ENCODE assay signal across 16 cellular contexts in genomic region chr3:52507359-52507758, GRCh38. TPM values are rescaled to one million over a fixed set of nuclear protein-coding genes. Genes with fewer than 3 reads are reported as not detected.
DNase-seq lines count a peak whose midpoint lies in the region; ATAC-seq, FAIRE-seq and TF ChIP-seq lines count a peak whose summit lies in the region.
"Had no signal": no experiment of that assay in that cellular context is flagged by ENCODE, and none has a peak within 500 bp of the region (broad histone marks: within the 10 kb centered on the region; RNA-seq: fewer than 3 reads in every experiment).

No MANE protein-coding gene starts in this region.

- H3K27me3 ChIP-seq in astrocyte (ENCODE audit: insufficient read depth, low read length) (peaks cover under 1% of the 10 kb centered on the region), hepatocyte (no peaks in the 10 kb centered on the region)
- H3K27me3 ChIP-seq: BE2C, Peyer's patch had no signal

- H3K27ac ChIP-seq in astrocyte (ENCODE audit: low read depth, low read length) = no peak overlapping the region
- H3K27ac ChIP-seq in hepatocyte = peak overlapping the region; percentile 63
- H3K27ac ChIP-seq: neutrophil, Peyer's patch had no signal

- no peaks in the 10 kb centered on the region for H4K20me1 ChIP-seq in astrocyte (ENCODE audit: insufficient read depth, low read length)
- H4K20me1 ChIP-seq in hepatocyte (ENCODE audit: insufficient read depth, poor library complexity, severe bottlenecking) = no peaks in the 10 kb centered on the region

- no peak overlapping the region for H3K4me3 Mint-ChIP-seq in astrocyte (ENCODE audit: unreplicated experiment)
- H3K4me3 Mint-ChIP-seq: activated naive CD8-positive, alpha-beta T cell treated with anti-CD3 and anti-CD28 coated beads, Interleukin-2, amount 50 U/mL, for 24 hours had no signal

- peak; percentile 52 for DNase-seq in AG08395 (ENCODE audit: low spot score)
- DNase-seq in HPDE6-E6E7 (ENCODE audit: extremely low spot score) = peak; percentile 19
- peak; percentile 26 for DNase-seq in astrocyte (ENCODE audit: low read depth)
- peak; percentile 77 for DNase-seq in hepatocyte (ENCODE audit: low spot score)
- DNase-seq in NCI-H526 (lab: John Stamatoyannopoulos, UW) = no peak
- DNase-seq in NCI-H1105 (lab: John Stamatoyannopoulos, UW) = no peak
- DNase-seq: activated naive CD8-positive, alpha-beta T cell treated with anti-CD3 and anti-CD28 coated beads, Interleukin-2, amount 50 U/mL, for 24 hours; BE2C; head of caudate nucleus; NCI-H345; Peyer's patch had no signal

- no peaks in the 10 kb centered on the region for H3K9me3 Mint-ChIP-seq in astrocyte (ENCODE audit: unreplicated experiment)
- H3K9me3 Mint-ChIP-seq: activated naive CD8-positive, alpha-beta T cell treated with anti-CD3 and anti-CD28 coated beads, Interleukin-2, amount 50 U/mL, for 24 hours had no signal

- H3K9me2 ChIP-seq in hepatocyte (replicated peaks; ENCODE audit: insufficient read depth) = no peaks in the 10 kb centered on the region

- H2AFZ ChIP-seq in astrocyte (ENCODE audit: low read depth, low read length) (no peak overlapping the region), hepatocyte (no peak overlapping the region)

- peak overlapping the region; percentile 64 for H3K27ac Mint-ChIP-seq in astrocyte (ENCODE audit: unreplicated experiment)
- H3K27ac Mint-ChIP-seq: activated naive CD8-positive, alpha-beta T cell treated with anti-CD3 and anti-CD28 coated beads, Interleukin-2, amount 50 U/mL, for 24 hours had no signal

- H3K4me1 Mint-ChIP-seq in astrocyte (ENCODE audit: low read depth, unreplicated experiment) = peaks cover 4% of the 10 kb centered on the region
- H3K4me1 Mint-ChIP-seq: activated naive CD8-positive, alpha-beta T cell treated with anti-CD3 and anti-CD28 coated beads, Interleukin-2, amount 50 U/mL, for 24 hours had no signal

- 45% methylated on average over 5 of the region's 5 CpGs for WGBS in hepatocyte (ENCODE audit: low lambda C conversion rate, missing lambda C conversion rate)

- H3K4me3 ChIP-seq in astrocyte (ENCODE audit: insufficient read depth, low read depth, low read length) = no peak overlapping the region
- no peak overlapping the region for H3K4me3 ChIP-seq in hepatocyte
- H3K4me3 ChIP-seq: Peyer's patch had no signal

- H3K4me2 ChIP-seq in astrocyte (ENCODE audit: low read length) (no peak overlapping the region), hepatocyte (no peak overlapping the region)

- TF ChIP-seq CTCF in astrocyte (IDR thresholded peaks at IDR 0.05; ENCODE audit: insufficient read depth, low read depth, low read length) (no peak), hepatocyte (IDR thresholded peaks at IDR 0.05; ENCODE audit: poor library complexity) (no peak)

- peaks cover 6% of the 10 kb centered on the region for H3K4me1 ChIP-seq in astrocyte (ENCODE audit: insufficient read depth, low read length)
- H3K4me1 ChIP-seq in hepatocyte (ENCODE audit: insufficient read depth) = peaks cover 9% of the 10 kb centered on the region
- H3K4me1 ChIP-seq: BE2C, Peyer's patch had no signal

- peaks cover 36% of the 10 kb centered on the region for H3K27me3 Mint-ChIP-seq in astrocyte (ENCODE audit: low read depth, unreplicated experiment)
- H3K27me3 Mint-ChIP-seq: activated naive CD8-positive, alpha-beta T cell treated with anti-CD3 and anti-CD28 coated beads, Interleukin-2, amount 50 U/mL, for 24 hours had no signal

- no peak for FAIRE-seq in astrocyte (lab: Jason Lieb, UNC)
- FAIRE-seq: G401.6, GM18507 had no signal

- no peaks in the 10 kb centered on the region for H3K36me3 Mint-ChIP-seq in astrocyte (ENCODE audit: low read depth, unreplicated experiment)

- no peaks in the 10 kb centered on the region for H3K79me2 ChIP-seq in astrocyte (ENCODE audit: insufficient read depth, low read length)
- H3K79me2 ChIP-seq in hepatocyte = no peaks in the 10 kb centered on the region

- no peak overlapping the region for H3K9ac ChIP-seq in astrocyte (ENCODE audit: low read length)

- ATAC-seq in GM21390 (IDR thresholded peaks at IDR 0.05; ENCODE audit: unreplicated experiment) = no peak
- ATAC-seq in GM18520 (IDR thresholded peaks at IDR 0.05; ENCODE audit: unreplicated experiment) = no peak
- ATAC-seq: activated naive CD8-positive, alpha-beta T cell treated with anti-CD3 and anti-CD28 coated beads, Interleukin-2, amount 50 U/mL, for 24 hours had no signal

- H3K36me3 ChIP-seq in astrocyte (ENCODE audit: insufficient read depth, low read length) (no peaks in the 10 kb centered on the region), hepatocyte (replicated peaks; ENCODE audit: insufficient read depth, low read depth) (no peaks in the 10 kb centered on the region)
- H3K36me3 ChIP-seq: BE2C, neutrophil, Peyer's patch had no signal

- no peaks in the 10 kb centered on the region for H3K9me3 ChIP-seq in astrocyte (ENCODE audit: insufficient read depth, low read depth, low read length)
- H3K9me3 ChIP-seq in hepatocyte (ENCODE audit: low read depth) = no peaks in the 10 kb centered on the region
- H3K9me3 ChIP-seq: BE2C, neutrophil, Peyer's patch had no signal

RNA-seq across cellular contexts. Expression of gene STAB1, which starts 12.2 kb away (rescaled TPM):
- total RNA-seq in astrocyte (0.39 TPM in 1 of 2 replicates, not detected in the other), hepatocyte (4.0 and 4.6 TPM in 2 replicates)
- 3.0 and 4.0 TPM in 2 replicates for polyA plus RNA-seq in hepatocyte

RNA-seq across cellular contexts. Expression of gene NT5DC2, which starts 26.3 kb away (rescaled TPM):
- 178 and 189 TPM in 2 replicates for total RNA-seq in astrocyte
- total RNA-seq in hepatocyte = 167 and 172 TPM in 2 replicates
- polyA plus RNA-seq in hepatocyte = 166 and 177 TPM in 2 replicates

RNA-seq across cellular contexts. Expression of gene UQCC5, which starts 29.0 kb away (rescaled TPM):
- 22.9 and 26.0 TPM in 2 replicates for total RNA-seq in astrocyte
- total RNA-seq in hepatocyte = 0.12 and 0.83 TPM in 2 replicates
- polyA plus RNA-seq in hepatocyte = 51.7 and 59.4 TPM in 2 replicates

RNA-seq across cellular contexts. Expression of gene NISCH, which starts 52.0 kb away (rescaled TPM):
- total RNA-seq in astrocyte = 118 TPM in 2 replicates
- total RNA-seq in hepatocyte = 52.1 and 74.5 TPM in 2 replicates
- polyA plus RNA-seq in hepatocyte = 58.9 and 66.3 TPM in 2 replicates

RNA-seq across cellular contexts. Expression of gene TNNC1, which starts 53.5 kb away (rescaled TPM):
- total RNA-seq in astrocyte (5.4 and 12.4 TPM in 2 replicates), hepatocyte (15.0 and 16.1 TPM in 2 replicates)
- polyA plus RNA-seq in hepatocyte = 9.7 and 19.8 TPM in 2 replicates
- total RNA-seq: Peyer's patch had no signal

Comparison
In these comparisons a context has a peak if more than half of its experiments do, and no peak if none do; other contexts are left out.
1. DNase-seq: peak in AG08395 (single experiment), HPDE6-E6E7 (single experiment), astrocyte (single experiment) and hepatocyte (single experiment); none in NCI-H526 (0 of 2) and NCI-H1105 (single experiment).
2. RNA of gene UQCC5, which starts 29.0 kb away (total RNA-seq): 22.9 to 26.0 TPM in astrocyte; 0.12 to 0.83 TPM in hepatocyte; every median in the first group is over 10 times any median in the second.